ENCODE assay signal across 7 cellular contexts in the genomic region with DNA sequence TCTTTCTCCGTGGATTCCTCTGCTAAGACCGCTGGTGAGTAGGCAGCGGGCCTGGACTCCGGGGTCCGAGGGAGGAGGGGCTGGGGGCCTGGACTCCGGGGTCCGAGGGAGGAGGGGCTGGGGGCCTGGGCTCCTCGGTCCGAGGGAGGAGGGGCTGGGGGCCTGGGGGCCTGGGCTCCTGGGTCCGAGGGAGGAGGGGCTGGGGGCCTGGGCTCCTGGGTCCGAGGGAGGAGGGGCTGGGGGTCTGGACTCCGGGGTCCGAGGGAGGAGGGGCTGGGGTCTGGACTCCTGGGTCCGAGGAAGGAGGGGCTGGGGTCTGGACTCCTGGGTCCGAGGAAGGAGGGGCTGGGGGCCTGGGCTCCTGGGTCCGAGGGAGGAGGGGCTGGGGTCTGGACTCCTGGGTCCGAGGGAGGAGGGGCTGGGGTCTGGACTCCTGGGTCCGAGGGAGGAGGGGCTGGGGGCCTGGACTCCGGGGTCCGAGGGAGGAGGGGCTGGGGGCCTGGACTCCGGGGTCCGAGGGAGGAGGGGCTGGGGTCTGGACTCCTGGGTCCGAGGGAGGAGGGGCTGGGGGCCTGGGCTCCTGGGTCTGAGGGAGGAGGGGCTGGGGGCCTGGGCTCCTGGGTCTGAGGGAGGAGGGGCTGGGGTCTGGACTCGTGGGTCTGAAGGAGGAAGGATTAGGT. TPM values are rescaled to one million over a fixed set of nuclear protein-coding genes. Genes with fewer than 3 reads are reported as not detected.
DNase-seq lines count a peak whose midpoint lies in the region; ATAC-seq and TF ChIP-seq lines count a peak whose summit lies in the region.
"Not testable (repeated sequence)": the region's sequence is repeated elsewhere in the genome, so short reads cannot be mapped to it uniquely, and the experiment has no call there.
"Had no signal": no experiment of that assay in that cellular context is flagged by ENCODE, and none has a peak within 500 bp of the region (broad histone marks: within the 10 kb centered on the region; RNA-seq: fewer than 3 reads in every experiment).

No MANE protein-coding gene starts in this region.

- H3K27me3 Mint-ChIP-seq in activated naive CD4-positive, alpha-beta T cell treated with anti-CD3 and anti-CD28 coated beads, Interleukin-2, amount 10 ng/mL, durations not matched to agents 7 days and 5 days: not testable (repeated sequence)

- H3K4me3 Mint-ChIP-seq in activated naive CD4-positive, alpha-beta T cell treated with anti-CD3 and anti-CD28 coated beads, Interleukin-2, amount 10 ng/mL, durations not matched to agents 7 days and 5 days: peak overlapping the region; percentile 91

- not testable (repeated sequence) for H3K9me3 ChIP-seq in AG04450 (ENCODE audit: control insufficient read depth, insufficient read depth, low read length); Loucy (ENCODE audit: insufficient read depth, low read depth, low read length); lung (ENCODE audit: control insufficient read depth in 2 of 2, insufficient read depth in 1 of 2, low read length in 1 of 2); skeletal muscle satellite cell (replicated peaks; ENCODE audit: low read length)

- H3K36me3 Mint-ChIP-seq in activated naive CD4-positive, alpha-beta T cell treated with anti-CD3 and anti-CD28 coated beads, Interleukin-2, amount 10 ng/mL, durations not matched to agents 7 days and 5 days: peaks cover 38% of the 10 kb centered on the region

- H3K4me3 ChIP-seq in AG04450 (ENCODE audit: low read depth, low read length) (peak overlapping the region; percentile 93), Loucy (ENCODE audit: low read length, poor library complexity, severe bottlenecking) (peak overlapping the region; percentile 84), epithelial cell of esophagus (ENCODE audit: low read length) (peak overlapping the region; percentile 70), lung (peak overlapping the region; percentile 71), skeletal muscle satellite cell (ENCODE audit: low read length) (peak overlapping the region; percentile 99)

- peak overlapping the region; percentile 79 for H2AFZ ChIP-seq in Loucy (ENCODE audit: low read length)

- not testable (repeated sequence) for TF ChIP-seq CTCF in AG04450 (IDR thresholded peaks at IDR 0.05; ENCODE audit: low read depth, low read length); Loucy (conservative IDR thresholded peaks at IDR 0.05; ENCODE audit: low read length); epithelial cell of esophagus (IDR thresholded peaks at IDR 0.05; ENCODE audit: insufficient read depth, low read depth, low read length, missing control alignments); lung (IDR thresholded peaks at IDR 0.05; ENCODE audit: control extremely low read depth, extremely low read depth)

- CTCF ChIA-PET in AG04450 (lab: Charles Lee): interaction anchor here (1.5 kb wide), 1 partner anchor 160 kb away, joined by 5 read pairs; no protein-coding TSS in a partner anchor
- CTCF ChIA-PET in activated naive CD4-positive, alpha-beta T cell treated with anti-CD3 and anti-CD28 coated beads, Interleukin-2, amount 10 ng/mL, durations not matched to agents 7 days and 5 days (lab: Charles Lee): not testable (repeated sequence)

- not testable (repeated sequence) for H3K9me2 ChIP-seq in Loucy (replicated peaks; ENCODE audit: low read depth, low read length)

- POLR2A ChIA-PET in AG04450 (lab: Yijun Ruan, JAX): not testable (repeated sequence)

- peak overlapping the region; percentile 68 for H3K27ac ChIP-seq in AG04450 (ENCODE audit: low read depth, low read length)
- peak overlapping the region; percentile 97 to 98 for H3K27ac ChIP-seq in lung (ENCODE audit: low read depth in 1 of 2, low read length in 1 of 2)

- H3K27me3 ChIP-seq in AG04450 (ENCODE audit: control insufficient read depth, insufficient read depth, low read length); Loucy (ENCODE audit: insufficient read depth, low read length, poor library complexity, severe bottlenecking); lung (ENCODE audit: control insufficient read depth, insufficient read depth); skeletal muscle satellite cell (ENCODE audit: control insufficient read depth, insufficient read depth, low read length): not testable (repeated sequence)

- not testable (repeated sequence) for H3F3A ChIP-seq in Loucy (ENCODE audit: low read depth)

- H3K79me2 ChIP-seq in Loucy (ENCODE audit: insufficient read depth, low read length): peaks cover 74% of the 10 kb centered on the region

- H3K27ac Mint-ChIP-seq in activated naive CD4-positive, alpha-beta T cell treated with anti-CD3 and anti-CD28 coated beads, Interleukin-2, amount 10 ng/mL, durations not matched to agents 7 days and 5 days: peak overlapping the region; percentile 86

- not testable (repeated sequence) for H3K9me3 Mint-ChIP-seq in activated naive CD4-positive, alpha-beta T cell treated with anti-CD3 and anti-CD28 coated beads, Interleukin-2, amount 10 ng/mL, durations not matched to agents 7 days and 5 days

- H3K36me3 ChIP-seq in Loucy (ENCODE audit: insufficient read depth, low read length) (peaks cover 18% of the 10 kb centered on the region; the same call in 1 of the 2 replicates), lung (ENCODE audit: control insufficient read depth in 2 of 2, insufficient read depth in 2 of 2, low read length in 2 of 2) (peaks cover 10 to 19% of the 10 kb centered on the region in 2 donors), skeletal muscle satellite cell (ENCODE audit: insufficient read depth, low read length) (peaks cover 27% of the 10 kb centered on the region)

- H3K4me2 ChIP-seq in Loucy (ENCODE audit: low read depth, low read length, poor library complexity, severe bottlenecking) (peak overlapping the region; percentile 90), skeletal muscle satellite cell (ENCODE audit: low read length) (peak overlapping the region; percentile 81)

- not testable (repeated sequence) for ATAC-seq in lung (ENCODE audit: insufficient read depth, low FRiP score)

- 1 to 9% methylated on average over 16 to 24 of the region's 24 CpGs for WGBS in lung, 2 donors

- H3K9ac ChIP-seq in Loucy (ENCODE audit: low read depth, low read length, poor library complexity, severe bottlenecking) (peak overlapping the region; percentile 98), skeletal muscle satellite cell (ENCODE audit: low read depth, low read length) (peak overlapping the region; percentile 100)

- peaks cover 62% of the 10 kb centered on the region for H4K20me1 ChIP-seq in Loucy (ENCODE audit: insufficient read depth, low read length, poor library complexity, severe bottlenecking)

- H3K4me1 ChIP-seq in Loucy (ENCODE audit: insufficient read depth, low read length, poor library complexity, severe bottlenecking): peaks cover 51% of the 10 kb centered on the region
- peaks cover 0 to 21% of the 10 kb centered on the region in 2 donors for H3K4me1 ChIP-seq in lung (ENCODE audit: control insufficient read depth in 2 of 2, insufficient read depth in 2 of 2, low read length in 2 of 2)
- peaks cover 24% of the 10 kb centered on the region for H3K4me1 ChIP-seq in skeletal muscle satellite cell (ENCODE audit: control insufficient read depth, insufficient read depth, low read length)

- not testable (repeated sequence) for DNase-seq in AG04450 (ENCODE audit: low read depth, low spot score); activated naive CD4-positive, alpha-beta T cell treated with anti-CD3 and anti-CD28 coated beads, Interleukin-2, amount 10 ng/mL, durations not matched to agents 7 days and 5 days; epithelial cell of esophagus (ENCODE audit: low read depth); lung (ENCODE audit: low spot score)

- peaks cover 65% of the 10 kb centered on the region for H3K4me1 Mint-ChIP-seq in activated naive CD4-positive, alpha-beta T cell treated with anti-CD3 and anti-CD28 coated beads, Interleukin-2, amount 10 ng/mL, durations not matched to agents 7 days and 5 days

RNA-seq across cellular contexts. Expression of gene MYADM, which starts 2.3 kb away (rescaled TPM):
- 39.3 and 71.0 TPM in 2 replicates for polyA plus RNA-seq in AG04450 (2011; rRNA removed)
- 70.6 and 76.6 TPM in 2 replicates for polyA minus RNA-seq in AG04450 (2011; rRNA and poly(A)+ RNA removed)
- 100 to 1,000 TPM in 1 of 2 donors, 10 to 100 TPM in 1; 52.5 to 245 TPM for total RNA-seq in lung
- 100 to 1,000 TPM in 1 of 2 donors, 10 to 100 TPM in 1; 48.5 to 106 TPM for polyA plus RNA-seq in lung
- 16.7 and 34.1 TPM in 2 replicates for total RNA-seq in skeletal muscle satellite cell (2012; rRNA removed)

RNA-seq across cellular contexts. Expression of gene PRKCG, which starts 12.1 kb away (rescaled TPM):
- polyA plus RNA-seq in AG04450 (2011; rRNA removed) (0.09 and 0.14 TPM in 2 replicates), lung (under 1 TPM in 1 of 2 donors, not detected in 1; 0.02 TPM)
- polyA minus RNA-seq in AG04450 (2011; rRNA and poly(A)+ RNA removed): not detected in 2 replicates
- under 1 TPM; 0.18 to 0.63 TPM for total RNA-seq in lung
- total RNA-seq in skeletal muscle satellite cell (2012; rRNA removed): not detected in 2 replicates

RNA-seq across cellular contexts. Expression of gene CACNG7, which starts 39.1 kb away (rescaled TPM):
- 8.6 and 9.3 TPM in 2 replicates for polyA plus RNA-seq in AG04450 (2011; rRNA removed)
- polyA minus RNA-seq in AG04450 (2011; rRNA and poly(A)+ RNA removed): 4.0 and 4.5 TPM in 2 replicates
- total RNA-seq in lung: not detected
- polyA plus RNA-seq in lung: not detected
- total RNA-seq in skeletal muscle satellite cell (2012; rRNA removed): 0.22 and 0.51 TPM in 2 replicates
- total RNA-seq: renal cortical epithelial cell had no signal

RNA-seq across cellular contexts. Expression of gene NLRP12, which starts 45.8 kb away (rescaled TPM):
- polyA plus RNA-seq in AG04450 (2011; rRNA removed): not detected in 2 replicates
- not detected in 2 replicates for polyA minus RNA-seq in AG04450 (2011; rRNA and poly(A)+ RNA removed)
- total RNA-seq in lung: 1 to 10 TPM; 1.8 to 9.8 TPM
- polyA plus RNA-seq in lung: 10 to 100 TPM in 1 of 2 donors, 1 to 10 TPM in 1; 1.1 to 11.5 TPM
- not detected in 2 replicates for total RNA-seq in skeletal muscle satellite cell (2012; rRNA removed)
